In genomic region chr4:151887816-151888180, GRCh38 we compare ENCODE assay signal across 11 cellular contexts.
A peak's percentile ranks its signal among the peaks of the same experiment; 100 is the strongest.
DNase-seq lines count a peak whose midpoint lies in the region; ATAC-seq and TF ChIP-seq lines count a peak whose summit lies in the region.
"Had no signal": no experiment of that assay in that cellular context is flagged by ENCODE, and none has a peak within 500 bp of the region (broad histone marks: within the 10 kb centered on the region; RNA-seq: fewer than 3 reads in every experiment).

No MANE protein-coding gene starts in this region.

- no peak for TF ChIP-seq CTCF in MM.1S (IDR thresholded peaks at IDR 0.05; ENCODE audit: low read length)
- no peak for TF ChIP-seq CTCF in colonic mucosa (IDR thresholded peaks at IDR 0.05)
- TF ChIP-seq CTCF in brain microvascular endothelial cell (IDR thresholded peaks at IDR 0.05; ENCODE audit: low read depth, low read length, missing control alignments) = no peak

- no peaks in the 10 kb centered on the region for H3K79me2 ChIP-seq in MM.1S (ENCODE audit: low read length)

- H3K36me3 ChIP-seq in MM.1S (replicated peaks; ENCODE audit: insufficient read depth, low read length) = no peaks in the 10 kb centered on the region
- no peaks in the 10 kb centered on the region for H3K36me3 ChIP-seq in colonic mucosa
- no peaks in the 10 kb centered on the region for H3K36me3 ChIP-seq in CD8-positive, alpha-beta memory T cell (ENCODE audit: insufficient read depth, low read length)
- H3K36me3 ChIP-seq in brain microvascular endothelial cell (replicated peaks) = no peaks in the 10 kb centered on the region
- H3K36me3 ChIP-seq: BLaER1, right atrium auricular region had no signal

- H3K9me3 ChIP-seq in MM.1S (replicated peaks; ENCODE audit: insufficient read depth, low read length) (no peaks in the 10 kb centered on the region), colonic mucosa (no peaks in the 10 kb centered on the region)
- no peaks in the 10 kb centered on the region for H3K9me3 ChIP-seq in CD8-positive, alpha-beta memory T cell (ENCODE audit: low read length)
- H3K9me3 ChIP-seq: BLaER1, right atrium auricular region had no signal

- peaks cover 3 to 5% (median 5%) of the 10 kb centered on the region in 3 donors for H3K4me1 Mint-ChIP-seq in CD8-positive, alpha-beta memory T cell

- H3K27me3 ChIP-seq in MM.1S (replicated peaks; ENCODE audit: insufficient read depth, low read length) = no peaks in the 10 kb centered on the region
- no peaks in the 10 kb centered on the region for H3K27me3 ChIP-seq in colonic mucosa
- H3K27me3 ChIP-seq in CD8-positive, alpha-beta memory T cell (ENCODE audit: insufficient read depth, low read length, poor library complexity, severe bottlenecking) = no peaks in the 10 kb centered on the region
- no peaks in the 10 kb centered on the region for H3K27me3 ChIP-seq in brain microvascular endothelial cell (replicated peaks)
- H3K27me3 ChIP-seq: BLaER1, right atrium auricular region had no signal

- H2AFZ ChIP-seq in MM.1S (ENCODE audit: low read length) = no peak overlapping the region

- H3K27ac ChIP-seq in MM.1S (ENCODE audit: low read length) (no peak overlapping the region), colonic mucosa (no peak overlapping the region), brain microvascular endothelial cell (no peak overlapping the region)
- no peak overlapping the region for H3K27ac ChIP-seq in CD8-positive, alpha-beta memory T cell (ENCODE audit: low read depth, low read length)
- H3K27ac ChIP-seq: BLaER1, right atrium auricular region, SK-N-MC had no signal

- peak overlapping the region; percentile 5; the same call in 1 of the 2 replicates for H3K4me2 ChIP-seq in MM.1S (ENCODE audit: low read depth, low read length)
- H3K4me2 ChIP-seq: BLaER1 had no signal

- H3K27me3 Mint-ChIP-seq in CD8-positive, alpha-beta memory T cell = no peaks in the 10 kb centered on the region

- intact Hi-C loops in colonic mucosa (cut with DNase I) = no loop called here

- H3K4me3 ChIP-seq in MM.1S (ENCODE audit: low read length) (no peak overlapping the region), colonic mucosa (no peak overlapping the region), brain microvascular endothelial cell (ENCODE audit: low read depth, low read length) (no peak overlapping the region)
- no peak overlapping the region for H3K4me3 ChIP-seq in CD8-positive, alpha-beta memory T cell (ENCODE audit: low read length)
- H3K4me3 ChIP-seq: BLaER1, right atrium auricular region, SK-N-MC had no signal

- ATAC-seq in GM18508 (IDR thresholded peaks at IDR 0.05; ENCODE audit: insufficient read depth, unreplicated experiment) (peak; percentile 10), GM19467 (IDR thresholded peaks at IDR 0.05; ENCODE audit: unreplicated experiment) (peak; percentile 23), HG02885 (IDR thresholded peaks at IDR 0.05; ENCODE audit: poor library complexity, unreplicated experiment) (peak; percentile 29)

- no peak overlapping the region for H3K27ac Mint-ChIP-seq in CD8-positive, alpha-beta memory T cell

- H3F3A ChIP-seq in MM.1S (ENCODE audit: insufficient read depth, low read length) = no peaks in the 10 kb centered on the region; the same call in 1 of the 2 replicates

- in situ Hi-C loops in brain microvascular endothelial cell (cut with HindIII; ENCODE audit: low pct_ligation_motif_present, low sequenced_read_pairs) = no loop called here

- no peak for DNase-seq in MM.1S
- no peak for DNase-seq in colonic mucosa
- DNase-seq in CD8-positive, alpha-beta memory T cell = no peak
- DNase-seq in brain microvascular endothelial cell = no peak
- DNase-seq in activated CD4-positive, alpha-beta T cell treated with anti-CD3 and anti-CD28 coated beads, Interleukin-2, amount 50 U/mL, for 4 hours = no peak

- H3K9me2 ChIP-seq in MM.1S (replicated peaks; ENCODE audit: insufficient read depth, low read length) = no peaks in the 10 kb centered on the region

- H3K4me3 Mint-ChIP-seq in CD8-positive, alpha-beta memory T cell = no peak overlapping the region

- POLR2A ChIA-PET in CD8-positive, alpha-beta memory T cell (lab: Charles Lee) = no interaction called here

- peaks cover 0 to 2% (median 0%) of the 10 kb centered on the region in 5 donors for H3K9me3 Mint-ChIP-seq in CD8-positive, alpha-beta memory T cell

- no peaks in the 10 kb centered on the region for H4K20me1 ChIP-seq in MM.1S (ENCODE audit: insufficient read depth, low read length)
- H4K20me1 ChIP-seq: BLaER1 had no signal

- CTCF ChIA-PET in CD8-positive, alpha-beta memory T cell (lab: Charles Lee) = no interaction called here

- peaks cover 0 to 3% (median 0%) of the 10 kb centered on the region in 3 donors for H3K36me3 Mint-ChIP-seq in CD8-positive, alpha-beta memory T cell

- H3K4me1 ChIP-seq in MM.1S (ENCODE audit: low read length) (peaks cover 11% of the 10 kb centered on the region; the same call in 1 of the 2 replicates), colonic mucosa (no peaks in the 10 kb centered on the region)
- H3K4me1 ChIP-seq in CD8-positive, alpha-beta memory T cell (ENCODE audit: insufficient read depth, low read length) = peaks cover 10% of the 10 kb centered on the region
- H3K4me1 ChIP-seq: BLaER1, right atrium auricular region had no signal

- H3K9ac ChIP-seq in MM.1S (ENCODE audit: low read length) (no peak overlapping the region), colonic mucosa (ENCODE audit: low read depth in 2 of 2, low read length in 2 of 2) (no peak overlapping the region)
- H3K9ac ChIP-seq: BLaER1 had no signal
